Comparison of ENCODE assay signal across 1 cellular context in genomic region chr19:38649305-38650179, GRCh38.
A peak's percentile ranks its signal among the peaks of the same experiment; 100 is the strongest.
TF ChIP-seq lines count a peak whose summit lies in the region.

No MANE protein-coding gene starts in this region.

TF ChIP-seq in HepG2, 621 proteins besides CTCF, POLR2A, EP300 and RAD21 (continued from another document and continues in another):
- TF ChIP-seq ZNF512 (CRISPR knock-in tag; IDR thresholded peaks at IDR 0.05), result no peak
- TF ChIP-seq ZNF326 (CRISPR knock-in tag; IDR thresholded peaks at IDR 0.05; ENCODE audit: borderline replicate concordance), result no peak
- TF ChIP-seq, protein P1, sequence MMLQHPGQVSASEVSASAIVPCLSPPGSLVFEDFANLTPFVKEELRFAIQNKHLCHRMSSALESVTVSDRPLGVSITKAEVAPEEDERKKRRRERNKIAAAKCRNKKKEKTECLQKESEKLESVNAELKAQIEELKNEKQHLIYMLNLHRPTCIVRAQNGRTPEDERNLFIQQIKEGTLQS (CRISPR knock-in tag; IDR thresholded peaks at IDR 0.05), result 0 out of 2 replicates have a peak, but pooled peaks have one; percentile 20
- peak; percentile 55; the same call in 1 of the 2 replicates for TF ChIP-seq NFKB2 (CRISPR knock-in tag; IDR thresholded peaks at IDR 0.05; ENCODE audit: borderline replicate concordance)
- TF ChIP-seq ZNF883 (CRISPR knock-in tag; IDR thresholded peaks at IDR 0.05; ENCODE audit: not compliant biosample characterization), result no peak
- TF ChIP-seq ATF7 (IDR thresholded peaks at IDR 0.05), result no peak
- no peak for TF ChIP-seq ATF7 (CRISPR knock-in tag; IDR thresholded peaks at IDR 0.05)
- no peak for TF ChIP-seq HHEX (CRISPR knock-in tag; IDR thresholded peaks at IDR 0.05)
- TF ChIP-seq ATF7-NPFF (CRISPR knock-in tag; IDR thresholded peaks at IDR 0.05; ENCODE audit: low read depth), result no peak
- TF ChIP-seq ZNF407 (CRISPR knock-in tag; IDR thresholded peaks at IDR 0.05; ENCODE audit: not compliant biosample characterization), result no peak
- TF ChIP-seq ZXDC (CRISPR knock-in tag; IDR thresholded peaks at IDR 0.05), result peak; percentile 41; the same call in 1 of the 2 replicates
- no peak for TF ChIP-seq ELF4 (CRISPR knock-in tag; IDR thresholded peaks at IDR 0.05; ENCODE audit: borderline replicate concordance)
- TF ChIP-seq STAT5B (CRISPR knock-in tag; IDR thresholded peaks at IDR 0.05), result no peak
- no peak for TF ChIP-seq GMEB2 (CRISPR knock-in tag; IDR thresholded peaks at IDR 0.05; ENCODE audit: low read depth)
- TF ChIP-seq PRDM10 (CRISPR knock-in tag; IDR thresholded peaks at IDR 0.05; ENCODE audit: low read depth), result peak; percentile 45; the same call in 1 of the 2 replicates
- no peak for TF ChIP-seq EEA1 (CRISPR knock-in tag; IDR thresholded peaks at IDR 0.05; ENCODE audit: borderline replicate concordance)
- TF ChIP-seq RXRA (CRISPR knock-in tag; IDR thresholded peaks at IDR 0.05), result 0 out of 2 replicates have a peak, but pooled peaks have one; percentile 33
- no peak; the same call in 1 of the 2 replicates for TF ChIP-seq ZNF784 (CRISPR knock-in tag; IDR thresholded peaks at IDR 0.05; ENCODE audit: borderline replicate concordance)
- peak; percentile 55; the same call in 1 of the 2 replicates for TF ChIP-seq AKAP8 (CRISPR knock-in tag; IDR thresholded peaks at IDR 0.05)
- TF ChIP-seq ZNF546 (CRISPR knock-in tag; conservative IDR thresholded peaks at IDR 0.05), result 0 out of 2 replicates have a peak, but pooled peaks have one; percentile 55
- 0 out of 2 replicates have a peak, but pooled peaks have one; percentile 43 for TF ChIP-seq ZNF556 (CRISPR knock-in tag; IDR thresholded peaks at IDR 0.05; ENCODE audit: borderline replicate concordance)
- TF ChIP-seq ZNF232 (CRISPR knock-in tag; IDR thresholded peaks at IDR 0.05; ENCODE audit: borderline replicate concordance), result peak; percentile 22; the same call in 1 of the 2 replicates
